27 cellular contexts compared by ENCODE assay signal in the genomic region with DNA sequence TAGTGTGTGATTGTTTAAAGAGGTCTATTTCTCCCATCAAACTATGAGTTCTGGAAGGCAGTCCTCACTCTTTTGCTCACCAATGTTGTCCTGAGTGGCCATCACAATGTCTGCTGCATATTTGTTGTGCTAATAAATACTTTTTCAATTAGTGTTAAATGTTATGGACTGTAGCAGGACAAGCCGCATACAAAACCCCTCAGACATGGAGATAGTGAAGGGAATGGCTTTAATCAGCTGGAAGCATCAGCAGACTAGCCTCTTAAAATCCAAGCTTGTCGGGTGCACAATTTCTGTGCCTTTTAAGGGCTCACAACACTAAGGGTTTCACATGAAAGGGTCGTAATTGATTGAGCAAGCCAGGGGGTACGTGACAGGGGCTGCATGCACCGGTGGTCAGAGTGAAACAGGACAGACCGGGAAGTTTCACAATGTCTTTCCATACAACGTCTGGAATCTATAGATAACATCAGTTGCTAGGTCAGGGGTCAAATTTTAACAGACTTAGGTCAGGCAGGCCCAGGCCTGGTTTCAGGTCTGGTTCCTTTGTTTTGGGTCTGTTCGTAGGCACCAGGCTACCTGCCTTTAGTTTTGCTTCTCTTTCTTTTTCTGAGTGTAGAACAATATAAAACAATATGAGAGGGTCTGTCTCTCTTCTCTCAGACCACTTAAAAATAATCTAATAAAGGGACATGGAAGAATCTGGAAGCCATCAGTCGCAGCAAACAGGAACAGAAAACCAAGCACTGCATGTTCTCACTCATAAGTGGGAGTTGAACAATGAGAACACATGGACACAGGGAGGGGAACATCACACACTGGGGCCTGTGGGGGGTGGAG.
"Had no signal": no experiment of that assay in that cellular context is flagged by ENCODE, and none has a peak within 500 bp of the region (broad histone marks: within the 10 kb centered on the region; RNA-seq: fewer than 3 reads in every experiment).

No MANE protein-coding gene starts in this region.

- ATAC-seq: effector memory CD8-positive, alpha-beta T cell; left ventricle myocardium superior; pancreas; right cardiac atrium; stimulated activated memory B cell treated with anti-CD40 and anti-IgM and Interleukin-4, amounts not matched to agents 10 μg/mL and 1 μg/mL and 100 μg/mL, for 72 hours; WTC11 had no signal

- H3K4me3 ChIP-seq: adrenal gland, ascending aorta, colonic mucosa, dorsolateral prefrontal cortex, esophagus muscularis mucosa, pancreas, skin epidermis, transverse colon, uterus had no signal

- H3K4me1 Mint-ChIP-seq: nephron; stimulated activated memory B cell treated with anti-CD40 and anti-IgM and Interleukin-4, amounts not matched to agents 10 μg/mL and 1 μg/mL and 100 μg/mL, for 72 hours had no signal

- H3K36me3 ChIP-seq: adrenal gland, ascending aorta, brain microvascular endothelial cell, colonic mucosa, esophagus muscularis mucosa, pancreas, transverse colon, uterus had no signal

- H3K4me3 Mint-ChIP-seq: activated naive CD8-positive, alpha-beta T cell; activated T-cell treated with anti-CD3 and anti-CD28 coated beads, Interleukin-2, amount 50 U/mL, for 24 hours; effector memory CD8-positive, alpha-beta T cell; nephron; stimulated activated memory B cell treated with anti-CD40 and anti-IgM and Interleukin-4, amounts not matched to agents 10 μg/mL and 1 μg/mL and 100 μg/mL, for 72 hours; WTC11 had no signal

- H3K9me3 Mint-ChIP-seq: activated T-helper 2 cell treated with anti-CD3 and anti-CD28 coated beads, Interferon-gamma antibody, Interleukin-2, Interleukin-4, amounts not matched to agents 10 μg/mL and 5 μg/mL and 100 μg/mL, durations not matched to agents 14 hours and 24 hours and 36 hours; nephron; stimulated activated memory B cell treated with anti-CD40 and anti-IgM and Interleukin-4, amounts not matched to agents 10 μg/mL and 1 μg/mL and 100 μg/mL, for 72 hours; WTC11 had no signal

- DNase-seq: activated CD4-positive, alpha-beta T cell treated with anti-CD3 and anti-CD28 coated beads, Interleukin-2, amount 50 U/mL, for 4 hours; activated CD8-positive, alpha-beta memory T cell treated with anti-CD3 and anti-CD28 coated beads for 24 hours; activated CD8-positive, alpha-beta memory T cell treated with anti-CD3 and anti-CD28 coated beads, Interleukin-2, amount 50 U/mL, for 4 hours; activated naive CD4-positive, alpha-beta T cell; activated T-cell treated with anti-CD3 and anti-CD28 coated beads, Interleukin-2, amount 50 U/mL, for 24 hours; adrenal gland; brain microvascular endothelial cell; colonic mucosa; dorsolateral prefrontal cortex; effector memory CD8-positive, alpha-beta T cell; glutamatergic neuron; hippocampal formation; left ventricle myocardium superior; mammary epithelial cell; pancreas; right cardiac atrium; T-helper 9 cell; transverse colon; uterus had no signal

- H3K27me3 Mint-ChIP-seq: activated naive CD8-positive, alpha-beta T cell; activated T-cell treated with anti-CD3 and anti-CD28 coated beads, Interleukin-2, amount 50 U/mL, for 24 hours; effector memory CD8-positive, alpha-beta T cell; stimulated activated memory B cell treated with anti-CD40 and anti-IgM and Interleukin-4, amounts not matched to agents 10 μg/mL and 1 μg/mL and 100 μg/mL, for 72 hours had no signal

- H3K27me3 ChIP-seq: adrenal gland, ascending aorta, brain microvascular endothelial cell, colonic mucosa, dorsolateral prefrontal cortex, esophagus muscularis mucosa, pancreas, transverse colon, uterus had no signal

- H3K36me3 Mint-ChIP-seq: activated naive CD8-positive, alpha-beta T cell; stimulated activated memory B cell treated with anti-CD40 and anti-IgM and Interleukin-4, amounts not matched to agents 10 μg/mL and 1 μg/mL and 100 μg/mL, for 72 hours; WTC11 had no signal

- H3K9me3 ChIP-seq: adrenal gland, ascending aorta, colonic mucosa, esophagus muscularis mucosa, pancreas, uterus had no signal

- H3K4me1 ChIP-seq: adrenal gland, ascending aorta, colonic mucosa, esophagus muscularis mucosa, pancreas, transverse colon, uterus had no signal

- H3K27ac Mint-ChIP-seq: activated naive CD8-positive, alpha-beta T cell; activated T-cell treated with anti-CD3 and anti-CD28 coated beads, Interleukin-2, amount 50 U/mL, for 24 hours; activated T-helper 2 cell treated with anti-CD3 and anti-CD28 coated beads, Interferon-gamma antibody, Interleukin-2, Interleukin-4, amounts not matched to agents 10 μg/mL and 5 μg/mL and 100 μg/mL, durations not matched to agents 14 hours and 24 hours and 36 hours; effector memory CD8-positive, alpha-beta T cell; stimulated activated memory B cell treated with anti-CD40 and anti-IgM and Interleukin-4, amounts not matched to agents 10 μg/mL and 1 μg/mL and 100 μg/mL, for 72 hours; WTC11 had no signal

- H3K27ac ChIP-seq: adrenal gland, ascending aorta, brain microvascular endothelial cell, colonic mucosa, dorsolateral prefrontal cortex, esophagus muscularis mucosa, pancreas, skin epidermis, transverse colon, uterus had no signal
